Comparison of ENCODE assay signal across 10 cellular contexts in the genomic region with DNA sequence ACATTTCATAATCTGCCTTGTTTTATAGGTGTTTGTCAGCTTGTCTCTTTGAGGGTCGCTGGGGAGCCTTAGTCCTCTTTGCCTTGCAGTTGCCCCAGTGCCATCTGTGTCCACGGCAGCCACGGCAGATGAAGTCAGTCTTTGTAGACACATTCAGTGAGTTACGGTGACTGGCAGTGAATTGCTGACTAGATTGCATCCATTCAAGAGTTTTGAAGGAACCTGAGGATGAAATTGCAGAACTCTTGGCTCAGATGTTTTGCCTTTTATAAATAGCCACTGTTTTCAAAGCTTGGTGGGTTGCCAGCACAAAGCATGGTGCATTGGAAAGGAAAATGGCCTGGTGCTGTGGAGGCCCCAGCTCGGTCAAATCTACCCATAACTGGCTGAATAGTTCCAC.
DNase-seq lines count a peak whose midpoint lies in the region; ATAC-seq and TF ChIP-seq lines count a peak whose summit lies in the region.
"Had no signal": no experiment of that assay in that cellular context is flagged by ENCODE, and none has a peak within 500 bp of the region (broad histone marks: within the 10 kb centered on the region; RNA-seq: fewer than 3 reads in every experiment).

No MANE protein-coding gene starts in this region.

- peak overlapping the region; percentile 20 for H3K4me3 ChIP-seq in psoas muscle

- H4K8ac ChIP-seq in H9 (replicated peaks; ENCODE audit: insufficient read length, low read depth, low read length), result no peak overlapping the region

- H3T11ph ChIP-seq in H9 (ENCODE audit: low read length), result no peak overlapping the region

- H3K4me2 ChIP-seq in H9 (ENCODE audit: insufficient read depth, insufficient read length, low read length), result peak overlapping the region; percentile 6

- H2BK20ac ChIP-seq in H9 (ENCODE audit: low read depth, low read length, poor library complexity, severe bottlenecking), result no peak overlapping the region

- H4K91ac ChIP-seq in H9 (ENCODE audit: insufficient read length, low read depth, low read length), result no peak overlapping the region

- no peak overlapping the region for H2BK12ac ChIP-seq in H9 (ENCODE audit: insufficient read length, low read depth, low read length)

- no CpG with 5 or more reads among the region's 5 CpGs for WGBS in H9 (ENCODE audit: extremely low coverage, insufficient read length, low lambda C conversion rate)
- WGBS in psoas muscle, 3 donors, result 17 to 30% (median 25%) methylated on average over 5 of the region's 5 CpGs

- no peak overlapping the region for H2BK15ac ChIP-seq in H9 (ENCODE audit: low read depth, low read length)

- no peak overlapping the region for H2AFZ ChIP-seq in H9 (ENCODE audit: low read length)

- H3K79me2 ChIP-seq in H9 (ENCODE audit: insufficient read depth, low read length), result peaks cover 13% of the 10 kb centered on the region; the same call in 1 of the 2 replicates

- no peak overlapping the region for H2BK5ac ChIP-seq in H9 (ENCODE audit: insufficient read length, low read length)

- no peaks in the 10 kb centered on the region for H3K27me3 ChIP-seq in H9 (ENCODE audit: insufficient read depth, low read length)
- H3K27me3 ChIP-seq in foreskin keratinocyte, result no peaks in the 10 kb centered on the region
- no peaks in the 10 kb centered on the region for H3K27me3 ChIP-seq in psoas muscle (ENCODE audit: insufficient read depth in 3 of 3, low read length in 2 of 3)

- no peak overlapping the region for H3K56ac ChIP-seq in H9 (ENCODE audit: insufficient read length, low read depth, low read length)

- no peak overlapping the region; the same call in 1 of the 2 replicates for H3K14ac ChIP-seq in H9 (ENCODE audit: insufficient read depth, low read length)

- no peak overlapping the region for H4K5ac ChIP-seq in H9 (ENCODE audit: insufficient read length, low read depth, low read length)

- H3K9me3 Mint-ChIP-seq in H9 (no peaks in the 10 kb centered on the region), WTC11 (no peaks in the 10 kb centered on the region)
- H3K9me3 Mint-ChIP-seq: activated naive CD4-positive, alpha-beta T cell treated with anti-CD3 and anti-CD28 coated beads, Interleukin-2, amount 50 U/mL, for 24 hours had no signal

- no peaks in the 10 kb centered on the region for H3K79me1 ChIP-seq in H9 (ENCODE audit: insufficient read depth, low read depth, low read length, poor library complexity, severe bottlenecking)

- H3K36me3 ChIP-seq in psoas muscle (ENCODE audit: insufficient read depth in 1 of 2, low read depth in 1 of 2), result peaks cover 0 to 14% of the 10 kb centered on the region in 2 donors

- TF ChIP-seq CTCF in H9 (conservative IDR thresholded peaks at IDR 0.05), result no peak
- TF ChIP-seq CTCF in WTC11 (IDR thresholded peaks at IDR 0.05), result no peak
- TF ChIP-seq CTCF in foreskin keratinocyte (conservative IDR thresholded peaks at IDR 0.05), result no peak
- TF ChIP-seq CTCF in psoas muscle (IDR thresholded peaks at IDR 0.05), result no peak

- CTCF ChIA-PET in WTC11 (lab: Charles Lee), result interaction anchor here (0.6 to 4.2 kb wide), 10 partner anchors 8 to 160 kb away, joined by 3 to 45 read pairs (median 11); a partner anchor contains a TSS

- intact Hi-C loops in psoas muscle (cut with DNase I), result loop anchor here (2.0 to 5.0 kb wide), 2 partner anchors 124 to 126 kb away; a partner anchor contains a TSS

- no peak overlapping the region for H3K9ac ChIP-seq in H9 (ENCODE audit: extremely low read depth, insufficient read length, low read length)

- H3K4me1 ChIP-seq in H9 (ENCODE audit: insufficient read depth, low read length), result peaks cover 13% of the 10 kb centered on the region
- peaks cover 62% of the 10 kb centered on the region for H3K4me1 ChIP-seq in foreskin keratinocyte
- peaks cover 70% of the 10 kb centered on the region for H3K4me1 ChIP-seq in psoas muscle

- H3K4ac ChIP-seq in H9 (ENCODE audit: low read depth, low read length), result no peak overlapping the region

- H3K27ac ChIP-seq in H9 (ENCODE audit: insufficient read length, low read depth, low read length) (peak overlapping the region; percentile 73), foreskin keratinocyte (peak overlapping the region; percentile 46), psoas muscle (peak overlapping the region; percentile 86)

- H3K9me3 ChIP-seq in H9 (ENCODE audit: control insufficient read depth, low read depth, low read length) (no peaks in the 10 kb centered on the region), psoas muscle (no peaks in the 10 kb centered on the region)

- no peaks in the 10 kb centered on the region for H3K23me2 ChIP-seq in H9 (ENCODE audit: insufficient read length, low read depth, low read length, poor library complexity, severe bottlenecking)

- no peak overlapping the region for H2BK120ac ChIP-seq in H9 (ENCODE audit: low read depth, low read length, poor library complexity, severe bottlenecking)

- H3K4me1 Mint-ChIP-seq in H9 (peaks cover 55 to 58% of the 10 kb centered on the region in 2 experiments), WTC11 (peaks cover 63% of the 10 kb centered on the region)

- POLR2A ChIA-PET in WTC11 (lab: Charles Lee), result interaction anchor here (0.7 kb wide), 1 partner anchor 66 kb away, joined by 4 read pairs; no protein-coding TSS in a partner anchor

- H4K20me1 ChIP-seq in H9 (ENCODE audit: control insufficient read depth, insufficient read depth, insufficient read length), result no peaks in the 10 kb centered on the region

- H2AK5ac ChIP-seq in H9 (ENCODE audit: insufficient read length, low read length), result no peak overlapping the region

- ATAC-seq in WTC11 (no peak), foreskin keratinocyte (no peak), psoas muscle (peak; percentile 36 to 69 (median 55)), GM18520 (IDR thresholded peaks at IDR 0.05; ENCODE audit: unreplicated experiment) (no peak)

- no peak overlapping the region for H3K4me3 Mint-ChIP-seq in H9
- no peak overlapping the region for H3K4me3 Mint-ChIP-seq in WTC11
- H3K4me3 Mint-ChIP-seq: activated naive CD4-positive, alpha-beta T cell treated with anti-CD3 and anti-CD28 coated beads, Interleukin-2, amount 50 U/mL, for 24 hours had no signal

- H3K18ac ChIP-seq in H9 (ENCODE audit: insufficient read length, low read depth, low read length), result no peak overlapping the region

- H3K36me3 Mint-ChIP-seq in H9 (ENCODE audit: insufficient read depth in 1 of 3, low read depth in 3 of 3) (peaks cover 0 to 5% (median 3%) of the 10 kb centered on the region in 3 experiments; a peak in 5 of 7 replicates), WTC11 (no peaks in the 10 kb centered on the region)
- H3K36me3 Mint-ChIP-seq: activated naive CD4-positive, alpha-beta T cell treated with anti-CD3 and anti-CD28 coated beads, Interleukin-2, amount 50 U/mL, for 24 hours had no signal

- H3K27ac Mint-ChIP-seq in H9, result peak overlapping the region; percentile 53 to 96 (median 94); a peak in 6 of 7 replicates
- peak overlapping the region; percentile 99 for H3K27ac Mint-ChIP-seq in WTC11
- H3K27ac Mint-ChIP-seq: activated naive CD4-positive, alpha-beta T cell treated with anti-CD3 and anti-CD28 coated beads, Interleukin-2, amount 50 U/mL, for 24 hours had no signal

- no peaks in the 10 kb centered on the region for H3K27me3 Mint-ChIP-seq in H9 (ENCODE audit: low read depth)
- H3K27me3 Mint-ChIP-seq in WTC11 (ENCODE audit: low read depth), result no peaks in the 10 kb centered on the region

- DNase-seq in H9 (no peak), WTC11 (ENCODE audit: low spot score) (no peak), foreskin keratinocyte (no peak), psoas muscle (no peak), NCI-H510A treated with DMSO at 0.1 percent for 48 hours (lab: John Stamatoyannopoulos, UW) (no peak), NCI-H510A (lab: John Stamatoyannopoulos, UW) (no peak), NCI-H1105 (lab: John Stamatoyannopoulos, UW) (no peak)
- DNase-seq: stimulated activated naive CD4-positive, alpha-beta T cell treated with Interleukin-2 at 50 U/mL for 16 hours had no signal

- H3K23ac ChIP-seq in H9 (ENCODE audit: insufficient read length, low read depth, low read length), result no peak overlapping the region

TF ChIP-seq in WTC11, 78 proteins besides CTCF, POLR2A, EP300 and RAD21 (continues in another document):
- no peak for TF ChIP-seq SP1 (CRISPR knock-in tag; conservative IDR thresholded peaks at IDR 0.05)
- TF ChIP-seq ETV6 (CRISPR knock-in tag; IDR thresholded peaks at IDR 0.05), result no peak
- TF ChIP-seq FOXJ3 (CRISPR knock-in tag; IDR thresholded peaks at IDR 0.05; ENCODE audit: borderline replicate concordance), result no peak
- TF ChIP-seq NR1H2 (CRISPR knock-in tag; IDR thresholded peaks at IDR 0.05), result no peak
- no peak for TF ChIP-seq ZNF138 (CRISPR knock-in tag; conservative IDR thresholded peaks at IDR 0.05)
- no peak for TF ChIP-seq RORB (CRISPR knock-in tag; IDR thresholded peaks at IDR 0.05)
- no peak for TF ChIP-seq ZNF121 (CRISPR knock-in tag; IDR thresholded peaks at IDR 0.05)
- no peak for TF ChIP-seq NFE2L1 (CRISPR knock-in tag; IDR thresholded peaks at IDR 0.05)
- TF ChIP-seq NR3C1 (CRISPR knock-in tag; conservative IDR thresholded peaks at IDR 0.05; ENCODE audit: low read depth), result no peak
- no peak for TF ChIP-seq FOXP1 (CRISPR knock-in tag; IDR thresholded peaks at IDR 0.05; ENCODE audit: borderline replicate concordance)
- TF ChIP-seq, protein P1, sequence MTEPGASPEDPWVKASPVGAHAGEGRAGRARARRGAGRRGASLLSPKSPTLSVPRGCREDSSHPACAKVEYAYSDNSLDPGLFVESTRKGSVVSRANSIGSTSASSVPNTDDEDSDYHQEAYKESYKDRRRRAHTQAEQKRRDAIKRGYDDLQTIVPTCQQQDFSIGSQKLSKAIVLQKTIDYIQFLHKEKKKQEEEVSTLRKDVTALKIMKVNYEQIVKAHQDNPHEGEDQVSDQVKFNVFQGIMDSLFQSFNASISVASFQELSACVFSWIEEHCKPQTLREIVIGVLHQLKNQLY (CRISPR knock-in tag; IDR thresholded peaks at IDR 0.05), result no peak
- no peak for TF ChIP-seq IRF2 (CRISPR knock-in tag; IDR thresholded peaks at IDR 0.05; ENCODE audit: borderline replicate concordance, low read depth)

Comparison
In these comparisons a context has a peak if more than half of its experiments do, and no peak if none do; other contexts are left out.
1. ATAC-seq: peak in psoas muscle (4 of 4); none in WTC11 (single experiment), foreskin keratinocyte (single experiment) and GM18520 (single experiment).
2. Peak in every context shown above with its lines, with median percentiles within 50 percentile points of each other: H3K27ac ChIP-seq.